In the genomic region with DNA sequence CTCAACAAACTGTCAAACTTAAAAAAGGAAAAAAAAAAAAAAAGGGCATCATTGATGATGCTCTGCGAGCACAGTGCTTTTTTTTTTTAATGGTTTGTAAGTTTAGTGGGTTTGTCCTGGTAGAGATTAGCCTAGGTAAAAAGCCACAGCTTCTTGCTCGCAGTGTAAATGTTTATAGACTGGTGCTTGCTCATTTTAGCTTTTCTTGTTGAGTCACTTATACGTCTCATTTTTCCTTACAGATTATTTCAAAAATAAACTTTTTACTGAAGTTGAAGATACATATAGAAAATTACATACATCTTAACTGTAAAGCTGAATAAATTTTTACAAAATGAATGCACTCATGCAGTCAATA, we compare ENCODE assay signal across 1 cellular context.
TF ChIP-seq lines count a peak whose summit lies in the region.

No MANE protein-coding gene starts in this region.

TF ChIP-seq in IMR-90, 13 proteins besides CTCF, POLR2A, EP300 and RAD21 (continued from another document):
- TF ChIP-seq, protein P1, sequence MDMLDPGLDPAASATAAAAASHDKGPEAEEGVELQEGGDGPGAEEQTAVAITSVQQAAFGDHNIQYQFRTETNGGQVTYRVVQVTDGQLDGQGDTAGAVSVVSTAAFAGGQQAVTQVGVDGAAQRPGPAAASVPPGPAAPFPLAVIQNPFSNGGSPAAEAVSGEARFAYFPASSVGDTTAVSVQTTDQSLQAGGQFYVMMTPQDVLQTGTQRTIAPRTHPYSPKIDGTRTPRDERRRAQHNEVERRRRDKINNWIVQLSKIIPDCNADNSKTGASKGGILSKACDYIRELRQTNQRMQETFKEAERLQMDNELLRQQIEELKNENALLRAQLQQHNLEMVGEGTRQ (IDR thresholded peaks at IDR 0.05; ENCODE audit: low read depth, low read length), result no peak
- TF ChIP-seq MAZ (IDR thresholded peaks at IDR 0.05; ENCODE audit: borderline replicate concordance, low read depth, low read length), result no peak
- TF ChIP-seq, protein P2, sequence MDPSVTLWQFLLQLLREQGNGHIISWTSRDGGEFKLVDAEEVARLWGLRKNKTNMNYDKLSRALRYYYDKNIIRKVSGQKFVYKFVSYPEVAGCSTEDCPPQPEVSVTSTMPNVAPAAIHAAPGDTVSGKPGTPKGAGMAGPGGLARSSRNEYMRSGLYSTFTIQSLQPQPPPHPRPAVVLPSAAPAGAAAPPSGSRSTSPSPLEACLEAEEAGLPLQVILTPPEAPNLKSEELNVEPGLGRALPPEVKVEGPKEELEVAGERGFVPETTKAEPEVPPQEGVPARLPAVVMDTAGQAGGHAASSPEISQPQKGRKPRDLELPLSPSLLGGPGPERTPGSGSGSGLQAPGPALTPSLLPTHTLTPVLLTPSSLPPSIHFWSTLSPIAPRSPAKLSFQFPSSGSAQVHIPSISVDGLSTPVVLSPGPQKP (IDR thresholded peaks at IDR 0.05; ENCODE audit: borderline replicate concordance, low read depth, low read length), result no peak
TF ChIP-seq in IMR-90: peak in this region for 0.
